ENCODE assay signal across 8 cellular contexts in the genomic region with DNA sequence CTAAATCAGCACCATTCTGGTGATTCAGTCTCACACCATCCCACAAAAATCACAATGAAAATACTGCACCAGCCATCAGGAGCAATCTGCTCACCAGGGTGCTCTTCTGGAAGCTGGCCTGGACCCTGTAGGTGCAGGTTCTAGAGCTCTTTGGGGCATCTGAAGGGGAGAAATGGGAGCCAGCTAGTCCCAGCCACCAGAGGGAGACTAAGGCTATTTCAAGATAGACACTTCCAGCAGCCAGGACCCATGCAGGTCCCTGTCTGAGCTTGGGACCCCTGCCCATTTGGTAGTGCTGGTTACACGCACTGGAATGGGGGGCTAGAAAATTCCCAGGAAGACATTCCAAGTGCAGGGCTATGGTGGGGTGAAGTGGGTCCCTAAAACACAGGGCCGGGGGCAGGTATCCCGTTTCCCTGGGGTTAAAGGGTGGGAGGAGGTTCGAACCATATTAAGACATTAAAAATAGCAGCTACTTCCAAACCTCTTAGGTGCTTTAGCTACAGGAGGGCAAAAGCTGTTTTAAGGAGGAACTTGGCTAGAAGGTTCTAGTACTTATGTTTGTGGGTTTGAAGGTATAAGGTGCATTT.
A peak's percentile ranks its signal among the peaks of the same experiment; 100 is the strongest.
DNase-seq lines count a peak whose midpoint lies in the region; ATAC-seq and TF ChIP-seq lines count a peak whose summit lies in the region.

No MANE protein-coding gene starts in this region.

- H3K27ac ChIP-seq in sigmoid colon: no peak overlapping the region

- no peak for TF ChIP-seq CTCF in activated B cell treated with CpG ODN at 0.5 μM for 24 hours (IDR thresholded peaks at IDR 0.05)
- TF ChIP-seq CTCF in sigmoid colon (IDR thresholded peaks at IDR 0.05): peak in 3 of 4 experiments; percentile 20 to 46 (median 38)

- intact Hi-C loops in activated B cell treated with CpG ODN at 0.5 μM for 24 hours (cut with micrococcal nuclease): loop anchor here (1.0 to 5.0 kb wide), 6 partner anchors 14 to 238 kb away; a partner anchor contains a TSS
- intact Hi-C loops in sigmoid colon (cut with DNase I): no loop called here

- H3K4me1 ChIP-seq in sigmoid colon: peaks cover 0 to 7% (median 0%) of the 10 kb centered on the region in 4 donors

- H3K36me3 Mint-ChIP-seq in IgD-negative memory B cell: peaks cover 3% of the 10 kb centered on the region
- peaks cover 43% of the 10 kb centered on the region for H3K36me3 Mint-ChIP-seq in activated B cell treated with CpG ODN at 0.5 μM for 24 hours (ENCODE audit: low read depth)

- H3K27me3 Mint-ChIP-seq in IgD-negative memory B cell (no peaks in the 10 kb centered on the region), activated B cell treated with CpG ODN at 0.5 μM for 24 hours (no peaks in the 10 kb centered on the region)

- no peaks in the 10 kb centered on the region for H3K9me3 Mint-ChIP-seq in IgD-negative memory B cell
- H3K9me3 Mint-ChIP-seq in activated B cell treated with CpG ODN at 0.5 μM for 24 hours: no peaks in the 10 kb centered on the region

- H3K27me3 ChIP-seq in sigmoid colon: no peaks in the 10 kb centered on the region

- no peaks in the 10 kb centered on the region for H3K9me3 ChIP-seq in sigmoid colon

- POLR2A ChIA-PET in activated B cell treated with CpG ODN at 0.5 μM for 24 hours (lab: Charles Lee): interaction anchor here (0.7 to 2.2 kb wide), 7 partner anchors 15 to 209 kb away, joined by 3 to 16 read pairs (median 8); a partner anchor contains a TSS

- DNase-seq in NCI-H2171 treated with DMSO at 0.1 percent for 48 hours (lab: John Stamatoyannopoulos, UW) (peak; percentile 14), NCI-H2171 (lab: John Stamatoyannopoulos, UW) (no peak), activated B cell treated with CpG ODN at 0.5 μM for 24 hours (no peak), fibroblast of peridontal ligament (ENCODE audit: extremely low read depth) (peak; percentile 48), sigmoid colon (peak; percentile 53), NCI-H1436 treated with DMSO at 0.1 percent for 48 hours (lab: John Stamatoyannopoulos, UW) (no peak)
- no peak for DNase-seq in activated CD8-positive, alpha-beta memory T cell treated with anti-CD3 and anti-CD28 coated beads, Interleukin-2, amount 50 U/mL, for 4 hours

- H3K4me3 Mint-ChIP-seq in IgD-negative memory B cell (peak overlapping the region in 2 of 4 donors; percentile 46 to 75), activated B cell treated with CpG ODN at 0.5 μM for 24 hours (no peak overlapping the region)

- H3K36me3 ChIP-seq in sigmoid colon: peaks cover 0 to 8% (median 0%) of the 10 kb centered on the region in 4 donors

- CTCF ChIA-PET in activated B cell treated with CpG ODN at 0.5 μM for 24 hours (lab: Charles Lee): interaction anchor here (0.7 to 3.5 kb wide), 27 partner anchors 9 to 237 kb away, joined by 3 to 87 read pairs (median 5); a partner anchor contains a TSS

- no peak for TF ChIP-seq POLR2A in sigmoid colon (IDR thresholded peaks at IDR 0.05)

- no peak for TF ChIP-seq EP300 in sigmoid colon (IDR thresholded peaks at IDR 0.05)

- peaks cover 16 to 28% (median 18%) of the 10 kb centered on the region in 3 donors for H3K4me1 Mint-ChIP-seq in IgD-negative memory B cell
- H3K4me1 Mint-ChIP-seq in activated B cell treated with CpG ODN at 0.5 μM for 24 hours: peaks cover 41% of the 10 kb centered on the region

- peak overlapping the region in 2 of 3 donors; percentile 59 to 79 for H3K27ac Mint-ChIP-seq in IgD-negative memory B cell
- peak overlapping the region; percentile 62 for H3K27ac Mint-ChIP-seq in activated B cell treated with CpG ODN at 0.5 μM for 24 hours

- H3K4me3 ChIP-seq in sigmoid colon: no peak overlapping the region

- ATAC-seq in activated B cell treated with CpG ODN at 0.5 μM for 24 hours (ENCODE audit: low read depth): peak; percentile 65

- 92 to 93% methylated on average over 4 of the region's 4 CpGs for WGBS in sigmoid colon, 2 donors

Comparison
In these comparisons a context has a peak if more than half of its experiments do, and no peak if none do; other contexts are left out.
1. DNase-seq: peak in NCI-H2171 treated with DMSO at 0.1 percent for 48 hours (single experiment), fibroblast of peridontal ligament (single experiment) and sigmoid colon (single experiment); none in NCI-H2171 (single experiment), activated B cell treated with CpG ODN at 0.5 μM for 24 hours (single experiment), NCI-H1436 treated with DMSO at 0.1 percent for 48 hours (single experiment) and activated CD8-positive, alpha-beta memory T cell treated with anti-CD3 and anti-CD28 coated beads, Interleukin-2, amount 50 U/mL, for 4 hours (single experiment).